8 cellular contexts compared by ENCODE assay signal in genomic region chr10:63236113-63236935, GRCh38.
A peak's percentile ranks its signal among the peaks of the same experiment; 100 is the strongest.
DNase-seq lines count a peak whose midpoint lies in the region; ATAC-seq lines count a peak whose summit lies in the region.

No MANE protein-coding gene starts in this region.

- H2BK120ac ChIP-seq in trophoblast cell (ENCODE audit: insufficient read depth, low read length, poor library complexity): no peak overlapping the region

- no peaks in the 10 kb centered on the region for H3K27me3 ChIP-seq in BLaER1 treated with 17β-estradiol and CSF1 and Interleukin-3, amounts not matched to agents 10 nM and 100 nM
- H3K27me3 ChIP-seq in SJSA1 (replicated peaks) (no peaks in the 10 kb centered on the region), trophoblast cell (ENCODE audit: insufficient read depth, low read length) (no peaks in the 10 kb centered on the region)

- H2AK5ac ChIP-seq in trophoblast cell (ENCODE audit: low read length): no peak overlapping the region

- no peaks in the 10 kb centered on the region for H3K79me2 ChIP-seq in trophoblast cell (ENCODE audit: control insufficient read depth, insufficient read depth, low read length, poor library complexity)

- peak; percentile 98 for ATAC-seq in GM19043 (IDR thresholded peaks at IDR 0.05; ENCODE audit: low read depth, unreplicated experiment)
- peak; percentile 92 for ATAC-seq in HG03196 (IDR thresholded peaks at IDR 0.05; ENCODE audit: unreplicated experiment)
- ATAC-seq in esophagus mucosa: peak; percentile 90

- no peaks in the 10 kb centered on the region for H3K79me1 ChIP-seq in trophoblast cell (ENCODE audit: low read length)

- no peak overlapping the region for H3K4ac ChIP-seq in trophoblast cell (ENCODE audit: low read depth, low read length)

- H3K36me3 ChIP-seq in BLaER1 treated with 17β-estradiol and CSF1 and Interleukin-3, amounts not matched to agents 10 nM and 100 nM: peaks cover 0 to 48% (median 30%) of the 10 kb centered on the region in 11 experiments; a peak in 18 of 22 replicates
- no peaks in the 10 kb centered on the region for H3K36me3 ChIP-seq in SJSA1
- peaks cover 0 to 3% of the 10 kb centered on the region in 2 experiments for H3K36me3 ChIP-seq in trophoblast cell (ENCODE audit: control insufficient read depth in 1 of 2, insufficient read depth in 2 of 2, low read length in 2 of 2)

- H2AFZ ChIP-seq in trophoblast cell (ENCODE audit: insufficient read depth, low read length, poor library complexity): no peak overlapping the region

- no CpG with 5 or more reads among the region's 2 CpGs for WGBS in trophoblast cell (ENCODE audit: extremely low coverage, insufficient coverage, insufficient read length)

- H3K27ac ChIP-seq in BLaER1 treated with 17β-estradiol and CSF1 and Interleukin-3, amounts not matched to agents 10 nM and 100 nM: peak overlapping the region; percentile 26 to 77 (median 67); a peak in 21 of 22 replicates
- H3K27ac ChIP-seq in SJSA1 (peak overlapping the region; percentile 78), trophoblast cell (ENCODE audit: low read depth, low read length) (peak overlapping the region; percentile 39)

- H3K4me1 ChIP-seq in BLaER1 treated with 17β-estradiol and CSF1 and Interleukin-3, amounts not matched to agents 10 nM and 100 nM: peaks cover 19 to 75% (median 53%) of the 10 kb centered on the region in 10 experiments
- peaks cover 20% of the 10 kb centered on the region for H3K4me1 ChIP-seq in SJSA1 (replicated peaks)
- no peaks in the 10 kb centered on the region for H3K4me1 ChIP-seq in trophoblast cell (ENCODE audit: control insufficient read depth in 1 of 2, insufficient read depth in 2 of 2, low read length in 2 of 2)

- H3K9ac ChIP-seq in BLaER1 treated with 17β-estradiol and CSF1 and Interleukin-3, amounts not matched to agents 10 nM and 100 nM: peak overlapping the region in 7 of 11 experiments; percentile 17 to 63 (median 46); a peak in 10 of 22 replicates
- no peak overlapping the region for H3K9ac ChIP-seq in trophoblast cell (ENCODE audit: low read length)

- H3K9me3 ChIP-seq in BLaER1 treated with 17β-estradiol and CSF1 and Interleukin-3, amounts not matched to agents 10 nM and 100 nM (replicated peaks in 1 of 11): no peaks in the 10 kb centered on the region
- H3K9me3 ChIP-seq in SJSA1 (replicated peaks) (no peaks in the 10 kb centered on the region), trophoblast cell (ENCODE audit: insufficient read depth, low read depth, low read length) (no peaks in the 10 kb centered on the region)

- H3K4me3 ChIP-seq in BLaER1 treated with 17β-estradiol and CSF1 and Interleukin-3, amounts not matched to agents 10 nM and 100 nM: 0 out of 20 replicates have a peak overlapping the region, but pooled peaks of 1 of the 10 experiments have one; percentile 19
- H3K4me3 ChIP-seq in SJSA1 (no peak overlapping the region), trophoblast cell (ENCODE audit: low read depth, low read length) (no peak overlapping the region)

- no peak overlapping the region for H4K12ac ChIP-seq in trophoblast cell (ENCODE audit: low read depth, low read length)

- no peak overlapping the region for H2BK5ac ChIP-seq in trophoblast cell (ENCODE audit: low read depth, low read length, poor library complexity)

- H4K91ac ChIP-seq in trophoblast cell (ENCODE audit: low read depth, low read length): no peak overlapping the region

- no peak overlapping the region for H3K23ac ChIP-seq in trophoblast cell (ENCODE audit: low read length)

- no peak overlapping the region for H2BK12ac ChIP-seq in trophoblast cell (ENCODE audit: low read length)

- H4K8ac ChIP-seq in trophoblast cell (ENCODE audit: low read depth, low read length): no peak overlapping the region

- H3K14ac ChIP-seq in trophoblast cell (ENCODE audit: low read length): no peak overlapping the region

- no peak overlapping the region for H3K18ac ChIP-seq in trophoblast cell (ENCODE audit: low read length)

- peak; percentile 45 to 84 for DNase-seq in SJSA1 (ENCODE audit: low read depth in 1 of 2, low spot score in 2 of 2)
- peak; percentile 25 to 67 for DNase-seq in trophoblast cell
- DNase-seq in NCI-H526 treated with DMSO at 0.1 percent for 48 hours (lab: John Stamatoyannopoulos, UW): no peak
- no peak for DNase-seq in stimulated activated CD4-positive, alpha-beta T cell treated with anti-CD3 and anti-CD28 coated beads, Interleukin-12 subunit alpha, Interleukin-12 subunit beta, amount 100 ng/mL, for 4 hours

- H4K20me1 ChIP-seq in BLaER1 treated with 17β-estradiol and CSF1 and Interleukin-3, amounts not matched to agents 10 nM and 100 nM: peaks cover 53 to 100% (median 92%) of the 10 kb centered on the region in 11 experiments; a peak in 21 of 22 replicates

- peak overlapping the region; percentile 51 to 85 (median 66) for H3K4me2 ChIP-seq in BLaER1 treated with 17β-estradiol and CSF1 and Interleukin-3, amounts not matched to agents 10 nM and 100 nM
- no peak overlapping the region for H3K4me2 ChIP-seq in trophoblast cell (ENCODE audit: low read length)

Comparison
In these comparisons a context has a peak if more than half of its experiments do, and no peak if none do; other contexts are left out.
1. DNase-seq: peak in SJSA1 (2 of 2) and trophoblast cell (2 of 2); none in NCI-H526 treated with DMSO at 0.1 percent for 48 hours (single experiment) and stimulated activated CD4-positive, alpha-beta T cell treated with anti-CD3 and anti-CD28 coated beads, Interleukin-12 subunit alpha, Interleukin-12 subunit beta, amount 100 ng/mL, for 4 hours (single experiment).
2. Peak in every context shown above with its lines, with median percentiles within 50 percentile points of each other: H3K27ac ChIP-seq and ATAC-seq.